Comparison of ENCODE assay signal across 13 cellular contexts in genomic region chr18:79199691-79200374, GRCh38.
DNase-seq lines count a peak whose midpoint lies in the region; ATAC-seq, FAIRE-seq and TF ChIP-seq lines count a peak whose summit lies in the region.
"Had no signal": no experiment of that assay in that cellular context is flagged by ENCODE, and none has a peak within 500 bp of the region (broad histone marks: within the 10 kb centered on the region; RNA-seq: fewer than 3 reads in every experiment).

No MANE protein-coding gene starts in this region.

- TF ChIP-seq EP300 in HepG2 (IDR thresholded peaks at IDR 0.05; ENCODE audit: low read depth in 2 of 2, low read length in 2 of 2), result no peak
- TF ChIP-seq EP300 in HepG2 (CRISPR knock-in tag; IDR thresholded peaks at IDR 0.05; ENCODE audit: borderline replicate concordance), result no peak

- intact Hi-C loops in HepG2 (cut with micrococcal nuclease; ENCODE audit: unreplicated experiment), result no loop called here
- intact Hi-C loops in right lobe of liver (cut with DNase I), result no loop called here

- in situ Hi-C loops in HepG2 (cut with HindIII; ENCODE audit: extremely low pct_ligation_motif_present, low pct_unique_long_range_greater_than_20kb) (no loop called here), HAP-1 (cut with MboI; ENCODE audit: low sequenced_read_pairs) (no loop called here)

- ATAC-seq in HepG2, result no peak
- ATAC-seq in right lobe of liver, result no peak
- no peak for ATAC-seq in HG02970 (IDR thresholded peaks at IDR 0.05; ENCODE audit: low FRiP score, unreplicated experiment)

- TF ChIP-seq POLR2A in HepG2 (IDR thresholded peaks at IDR 0.05; ENCODE audit: insufficient read depth in 1 of 2, low read depth in 2 of 2, low read length in 2 of 2) (no peak), right lobe of liver (IDR thresholded peaks at IDR 0.05) (no peak)

- H3K27me3 ChIP-seq in HepG2 (ENCODE audit: control insufficient read depth in 1 of 2, insufficient read depth in 2 of 2, low read length in 2 of 2) (no peaks in the 10 kb centered on the region), right lobe of liver (no peaks in the 10 kb centered on the region), HAP-1 (ENCODE audit: low read depth) (no peaks in the 10 kb centered on the region)
- H3K27me3 ChIP-seq: BE2C, cardiac muscle cell, gastrocnemius medialis, pancreas had no signal

- H3K4me1 Mint-ChIP-seq in activated naive CD8-positive, alpha-beta T cell treated with anti-CD3 and anti-CD28 coated beads for 36 hours, result peaks cover 30% of the 10 kb centered on the region

- H3K4me2 ChIP-seq in HepG2 (ENCODE audit: low read depth, low read length), result no peak overlapping the region

- H3K9me3 ChIP-seq in HepG2 (ENCODE audit: low read length), result no peaks in the 10 kb centered on the region
- no peaks in the 10 kb centered on the region for H3K9me3 ChIP-seq in right lobe of liver
- H3K9me3 ChIP-seq in HAP-1, result no peaks in the 10 kb centered on the region
- H3K9me3 ChIP-seq: BE2C, gastrocnemius medialis, pancreas had no signal

- peaks cover under 1 to 5% of the 10 kb centered on the region in 2 experiments; a peak in 3 of 5 replicates for H3K36me3 ChIP-seq in HepG2 (replicated peaks in 1 of 2; ENCODE audit: control insufficient read depth in 1 of 2, insufficient read depth in 2 of 2, low read length in 2 of 2)
- H3K36me3 ChIP-seq in right lobe of liver, result no peaks in the 10 kb centered on the region
- H3K36me3 ChIP-seq in HAP-1 (replicated peaks), result no peaks in the 10 kb centered on the region; the same call in 1 of the 2 replicates
- H3K36me3 ChIP-seq: BE2C, gastrocnemius medialis, pancreas had no signal

- no peak for TF ChIP-seq RAD21 in HepG2 (CRISPR knock-in tag; IDR thresholded peaks at IDR 0.05)

- no peaks in the 10 kb centered on the region for H3K79me2 ChIP-seq in HepG2 (ENCODE audit: insufficient read depth, low read length)

- H3K4me3 ChIP-seq in HepG2 (replicated peaks in 1 of 3; ENCODE audit: insufficient read depth in 1 of 3, low read depth in 2 of 3, low read length in 3 of 3), result no peak overlapping the region
- H3K4me3 ChIP-seq in right lobe of liver, result no peak overlapping the region
- no peak overlapping the region for H3K4me3 ChIP-seq in HAP-1
- H3K4me3 ChIP-seq: cardiac muscle cell, gastrocnemius medialis, pancreas had no signal

- H3K9me3 Mint-ChIP-seq in activated naive CD8-positive, alpha-beta T cell treated with anti-CD3 and anti-CD28 coated beads for 36 hours, result peaks cover 2% of the 10 kb centered on the region

- H3K36me3 Mint-ChIP-seq in activated naive CD8-positive, alpha-beta T cell treated with anti-CD3 and anti-CD28 coated beads for 36 hours, result peaks cover 10% of the 10 kb centered on the region

- CTCF ChIA-PET in HepG2 (lab: Yijun Ruan, JAX; ENCODE audit: low intra/inter-chr PET ratio, low total read pairs), result no interaction called here

- POLR2A ChIA-PET in HepG2 (lab: Yijun Ruan, JAX), result no interaction called here

- no peak overlapping the region for H3K9ac ChIP-seq in HepG2 (ENCODE audit: insufficient read depth, low read depth, low read length)

- 91% methylated on average over 7 of the region's 7 CpGs for WGBS in HepG2 (ENCODE audit: low lambda C conversion rate)
- WGBS in right lobe of liver (ENCODE audit: insufficient coverage, low coverage, low lambda C conversion rate, missing lambda C conversion rate), result 84% methylated on average over 7 of the region's 7 CpGs

- H2AFZ ChIP-seq in HepG2 (ENCODE audit: low read length), result no peak overlapping the region

- TF ChIP-seq CTCF in HepG2 (CRISPR knock-in tag; IDR thresholded peaks at IDR 0.05) (no peak), right lobe of liver (IDR thresholded peaks at IDR 0.05) (no peak)

- no peak overlapping the region for H3K4me3 Mint-ChIP-seq in activated naive CD8-positive, alpha-beta T cell treated with anti-CD3 and anti-CD28 coated beads for 36 hours

- H3K27ac Mint-ChIP-seq in activated naive CD8-positive, alpha-beta T cell treated with anti-CD3 and anti-CD28 coated beads for 36 hours, result no peak overlapping the region

- H3K27ac ChIP-seq in HepG2 (ENCODE audit: extremely low read length, insufficient read depth, low read length) (no peak overlapping the region), right lobe of liver (no peak overlapping the region)
- H3K27ac ChIP-seq: cardiac muscle cell, gastrocnemius medialis, pancreas had no signal

- no peak for FAIRE-seq in HepG2 (lab: Jason Lieb, UNC)
- FAIRE-seq: pancreas had no signal

- DNase-seq in HepG2 (ENCODE audit: low spot score) (no peak), right lobe of liver (no peak), glomerular visceral epithelial cell (ENCODE audit: extremely low spot score) (peak; percentile 63), cerebellum (ENCODE audit: low spot score) (no peak), KG1 (lab: John Stamatoyannopoulos, UW) (no peak), HAP-1 (ENCODE audit: low spot score in 2 of 2) (no peak)
- DNase-seq in activated naive CD8-positive, alpha-beta T cell treated with anti-CD3 and anti-CD28 coated beads for 36 hours, result peak; percentile 12
- DNase-seq: GDM1 had no signal

- BruUV-seq in HepG2 (replicated peaks; lab: Mats Ljungman, UMichigan), result no TSS peak

- no peaks in the 10 kb centered on the region for H4K20me1 ChIP-seq in HepG2 (ENCODE audit: insufficient read depth, low read length)

- H3K27me3 Mint-ChIP-seq in activated naive CD8-positive, alpha-beta T cell treated with anti-CD3 and anti-CD28 coated beads for 36 hours, result no peaks in the 10 kb centered on the region

- no peaks in the 10 kb centered on the region for H3K4me1 ChIP-seq in HepG2 (ENCODE audit: insufficient read depth, low read length)
- no peaks in the 10 kb centered on the region for H3K4me1 ChIP-seq in right lobe of liver
- no peaks in the 10 kb centered on the region for H3K4me1 ChIP-seq in HAP-1
- H3K4me1 ChIP-seq: BE2C, pancreas had no signal

TF ChIP-seq in HepG2, 621 proteins besides CTCF, POLR2A, EP300 and RAD21:
- TF ChIP-seq TEAD3 (CRISPR knock-in tag; optimal IDR thresholded peaks at IDR 0.05; ENCODE audit: borderline replicate concordance), result peak; percentile 11
- TF ChIP-seq KDM2A (CRISPR knock-in tag; IDR thresholded peaks at IDR 0.05; ENCODE audit: borderline replicate concordance, low read depth), result no peak

Comparison
In these comparisons a context has a peak if more than half of its experiments do, and no peak if none do; other contexts are left out.
1. DNase-seq: peak in activated naive CD8-positive, alpha-beta T cell treated with anti-CD3 and anti-CD28 coated beads for 36 hours (single experiment) and glomerular visceral epithelial cell (single experiment); none in HepG2 (single experiment), right lobe of liver (0 of 3), cerebellum (single experiment), KG1 (single experiment) and HAP-1 (0 of 2).